ENCODE assay signal across 17 cellular contexts in genomic region chr5:177233206-177233605, GRCh38.
DNase-seq lines count a peak whose midpoint lies in the region; TF ChIP-seq lines count a peak whose summit lies in the region.
"Had no signal": no experiment of that assay in that cellular context is flagged by ENCODE, and none has a peak within 500 bp of the region (broad histone marks: within the 10 kb centered on the region; RNA-seq: fewer than 3 reads in every experiment).

No MANE protein-coding gene starts in this region.

- DNase-seq in AG10803 (ENCODE audit: low read depth), result peak; percentile 80
- no peak for DNase-seq in epithelial cell of prostate (ENCODE audit: low read depth, low spot score)
- peak; percentile 21 for DNase-seq in mesendoderm
- no peak for DNase-seq in hypothalamus (lab: John Stamatoyannopoulos, UW)
- no peak for DNase-seq in NCI-H2227 treated with DMSO at 0.1 percent for 48 hours (lab: John Stamatoyannopoulos, UW)
- no peak for DNase-seq in Kasumi-1 (lab: John Stamatoyannopoulos, UW)
- DNase-seq in middle frontal gyrus (ENCODE audit: extremely low spot score, low spot score), result no peak
- DNase-seq: activated CD8-positive, alpha-beta T cell treated with anti-CD3 and anti-CD28 coated beads for 36 hours; activated naive CD8-positive, alpha-beta T cell treated with anti-CD3 and anti-CD28 coated beads, Interleukin-2, amount 50 U/mL, for 24 hours; central memory CD4-positive, alpha-beta T cell; DMS79; effector memory CD8-positive, alpha-beta T cell; NCI-H1436 treated with DMSO at 0.1 percent for 48 hours; right lobe of liver; stimulated activated CD4-positive, alpha-beta T cell treated with anti-CD3 and anti-CD28 coated beads, Interleukin-1b, Interleukin-23, amount 100 ng/mL, for 48 hours had no signal

- no peak overlapping the region for H4K5ac ChIP-seq in mesendoderm (ENCODE audit: low read length)

- no CpG with 5 or more reads among the region's 4 CpGs for WGBS in mesendoderm (ENCODE audit: extremely low coverage, insufficient coverage, low lambda C conversion rate)

- no peak overlapping the region for H3K27ac ChIP-seq in HEK293 (ENCODE audit: extremely low read depth, low read depth, low read length)
- H3K27ac ChIP-seq in epithelial cell of prostate, result peak overlapping the region; percentile 42
- no peak overlapping the region for H3K27ac ChIP-seq in mesendoderm (ENCODE audit: low read depth, low read length)
- H3K27ac ChIP-seq: right lobe of liver, VCaP had no signal

- H3K79me2 ChIP-seq in mesendoderm (ENCODE audit: control insufficient read depth, insufficient read depth, low read length), result peaks cover 32% of the 10 kb centered on the region

- no peak overlapping the region for H2BK5ac ChIP-seq in mesendoderm (ENCODE audit: low read length)

- no peak overlapping the region for H3K4ac ChIP-seq in mesendoderm (ENCODE audit: low read depth, low read length)

- H3K56ac ChIP-seq in mesendoderm (ENCODE audit: low read length), result no peak overlapping the region

- no peak overlapping the region for H2AK5ac ChIP-seq in mesendoderm (ENCODE audit: low read length)

- no peak overlapping the region for H3K9ac ChIP-seq in mesendoderm (ENCODE audit: low read length)

- POLR2A ChIA-PET in HEK293 (lab: Yijun Ruan, JAX), result no interaction called here

- H3K4me1 ChIP-seq in HEK293 (ENCODE audit: control insufficient read depth, insufficient read depth, low read length) (peaks cover 20% of the 10 kb centered on the region), mesendoderm (ENCODE audit: control insufficient read depth, low read depth, low read length) (peaks cover 3% of the 10 kb centered on the region)
- H3K4me1 ChIP-seq: right lobe of liver had no signal

- H3K27me3 ChIP-seq in mesendoderm (ENCODE audit: insufficient read depth, low read length, poor library complexity), result no peaks in the 10 kb centered on the region
- H3K27me3 ChIP-seq: right lobe of liver had no signal

- H3K4me2 ChIP-seq in mesendoderm (ENCODE audit: low read length), result no peak overlapping the region

- no peak overlapping the region for H4K8ac ChIP-seq in mesendoderm (ENCODE audit: low read depth, low read length)

- H3K4me3 ChIP-seq in AG10803 (ENCODE audit: low read length), result no peak overlapping the region
- H3K4me3 ChIP-seq in HEK293 (ENCODE audit: low read depth, low read length), result no peak overlapping the region
- H3K4me3 ChIP-seq in mesendoderm (ENCODE audit: low read length), result no peak overlapping the region
- H3K4me3 ChIP-seq: right lobe of liver had no signal

- no peak overlapping the region for H2BK15ac ChIP-seq in mesendoderm (replicated peaks; ENCODE audit: low read depth)

- no peak overlapping the region for H3K23ac ChIP-seq in mesendoderm (ENCODE audit: low read length)

- CTCF ChIA-PET in HEK293 (lab: Yijun Ruan, JAX), result interaction anchor here (0.7 kb wide), 2 partner anchors 21 to 37 kb away, joined by 3 read pairs; no protein-coding TSS in a partner anchor

- H3K18ac ChIP-seq in mesendoderm (ENCODE audit: low read length), result no peak overlapping the region

- no peaks in the 10 kb centered on the region for H3K9me3 ChIP-seq in HEK293 (ENCODE audit: control insufficient read depth, insufficient read depth, low read depth, low read length)
- H3K9me3 ChIP-seq: right lobe of liver had no signal

- H2BK120ac ChIP-seq in mesendoderm (ENCODE audit: low read depth, low read length), result no peak overlapping the region

- H3K79me1 ChIP-seq in mesendoderm (ENCODE audit: low read length), result peaks cover 17% of the 10 kb centered on the region

- no peak for TF ChIP-seq CTCF in AG10803 (conservative IDR thresholded peaks at IDR 0.05; ENCODE audit: low read length)
- TF ChIP-seq CTCF in HEK293 (tag by site-specific recombination; IDR thresholded peaks at IDR 0.05), result no peak

- peaks cover 27 to 32% of the 10 kb centered on the region in 2 experiments for H3K36me3 ChIP-seq in HEK293 (ENCODE audit: control insufficient read depth in 2 of 2, insufficient read depth in 1 of 2, low read length in 2 of 2)
- peaks cover 2% of the 10 kb centered on the region for H3K36me3 ChIP-seq in mesendoderm (ENCODE audit: control insufficient read depth, insufficient read depth, low read length)

TF ChIP-seq in HEK293, 187 proteins besides CTCF, POLR2A, EP300 and RAD21 (continues in another document):
- TF ChIP-seq ZNF473 (tag by site-specific recombination; IDR thresholded peaks at IDR 0.05), result no peak
- no peak for TF ChIP-seq ZNF266 (tag by site-specific recombination; IDR thresholded peaks at IDR 0.05; ENCODE audit: low read depth)
- TF ChIP-seq ZNF664 (tag by site-specific recombination; IDR thresholded peaks at IDR 0.05), result no peak
- TF ChIP-seq PRDM2 (tag by site-specific recombination; IDR thresholded peaks at IDR 0.05; ENCODE audit: borderline replicate concordance), result no peak
- TF ChIP-seq ZNF704 (tag by site-specific recombination; IDR thresholded peaks at IDR 0.05), result no peak
- no peak for TF ChIP-seq ZSCAN23 (tag by site-specific recombination; IDR thresholded peaks at IDR 0.05)
- 0 out of 2 replicates have a peak, but pooled peaks have one; percentile 20 for TF ChIP-seq ZBTB17 (tag by site-specific recombination; IDR thresholded peaks at IDR 0.05)
- no peak for TF ChIP-seq ZNF548 (tag by site-specific recombination; IDR thresholded peaks at IDR 0.05)
- TF ChIP-seq ZNF184 (tag by site-specific recombination; IDR thresholded peaks at IDR 0.05), result no peak
- no peak for TF ChIP-seq FEZF1 (tag by site-specific recombination; IDR thresholded peaks at IDR 0.05)
- peak; percentile 43; the same call in 1 of the 2 replicates for TF ChIP-seq ZBTB44 (tag by site-specific recombination; IDR thresholded peaks at IDR 0.05)
- no peak for TF ChIP-seq ZNF341 (tag by site-specific recombination; IDR thresholded peaks at IDR 0.05; ENCODE audit: low read depth)
- TF ChIP-seq GLIS2 (tag by site-specific recombination; IDR thresholded peaks at IDR 0.05), result no peak

Comparison
In these comparisons a context has a peak if more than half of its experiments do, and no peak if none do; other contexts are left out.
1. DNase-seq: peak in AG10803 (single experiment) and mesendoderm (single experiment); none in epithelial cell of prostate (single experiment), hypothalamus (0 of 51), NCI-H2227 treated with DMSO at 0.1 percent for 48 hours (single experiment), Kasumi-1 (0 of 2) and middle frontal gyrus (single experiment).